Comparison of ENCODE assay signal across 9 cellular contexts in genomic region chr9:70415041-70415440, GRCh38. TPM values are rescaled to one million over a fixed set of nuclear protein-coding genes. Genes with fewer than 3 reads are reported as not detected.
DNase-seq lines count a peak whose midpoint lies in the region; ATAC-seq and TF ChIP-seq lines count a peak whose summit lies in the region.
"Had no signal": no experiment of that assay in that cellular context is flagged by ENCODE, and none has a peak within 500 bp of the region (broad histone marks: within the 10 kb centered on the region; RNA-seq: fewer than 3 reads in every experiment).

No MANE protein-coding gene starts in this region.

- H3K27ac Mint-ChIP-seq in activated naive CD4-positive, alpha-beta T cell treated with anti-CD3 and anti-CD28 coated beads, Interleukin-2, amount 50 U/mL, for 24 hours = peak overlapping the region; percentile 100

- TF ChIP-seq CTCF in breast epithelium (IDR thresholded peaks at IDR 0.05) = no peak
- TF ChIP-seq CTCF in tibial nerve (IDR thresholded peaks at IDR 0.05) = no peak

- DNase-seq in activated naive CD4-positive, alpha-beta T cell treated with Interleukin-2 at 50 U/mL for 16 hours = no peak
- no peak for DNase-seq in breast epithelium (ENCODE audit: low spot score in 2 of 2)
- no peak for DNase-seq in tibial nerve (ENCODE audit: low spot score in 2 of 2)
- DNase-seq in dermis blood vessel endothelial cell = no peak
- no peak for DNase-seq in NCI-H2171 treated with DMSO at 0.1 percent for 48 hours (lab: John Stamatoyannopoulos, UW)
- DNase-seq: Karpas-422 had no signal

- peaks cover 43% of the 10 kb centered on the region for H3K4me1 Mint-ChIP-seq in activated naive CD4-positive, alpha-beta T cell treated with anti-CD3 and anti-CD28 coated beads, Interleukin-2, amount 50 U/mL, for 24 hours

- no peaks in the 10 kb centered on the region for H3K27me3 Mint-ChIP-seq in activated naive CD4-positive, alpha-beta T cell treated with anti-CD3 and anti-CD28 coated beads, Interleukin-2, amount 50 U/mL, for 24 hours

- H3K27ac ChIP-seq in breast epithelium = peak overlapping the region; percentile 98 to 100
- H3K27ac ChIP-seq in tibial nerve = peak overlapping the region; percentile 100

- H3K36me3 Mint-ChIP-seq in activated naive CD4-positive, alpha-beta T cell treated with anti-CD3 and anti-CD28 coated beads, Interleukin-2, amount 50 U/mL, for 24 hours = no peaks in the 10 kb centered on the region

- H3K9me3 ChIP-seq in breast epithelium = no peaks in the 10 kb centered on the region
- no peaks in the 10 kb centered on the region for H3K9me3 ChIP-seq in mucosa of stomach (ENCODE audit: control insufficient read depth, low read length)
- H3K9me3 ChIP-seq in tibial nerve = no peaks in the 10 kb centered on the region

- H3K4me3 ChIP-seq in breast epithelium = peak overlapping the region; percentile 79 to 98 (median 98)
- H3K4me3 ChIP-seq in mucosa of stomach (ENCODE audit: low read length) = no peak overlapping the region
- H3K4me3 ChIP-seq in tibial nerve = peak overlapping the region; percentile 49 to 96 (median 92)

- no peak for ATAC-seq in HG03196 (IDR thresholded peaks at IDR 0.05; ENCODE audit: unreplicated experiment)

- peak overlapping the region; percentile 100 for H3K9ac ChIP-seq in mucosa of stomach (ENCODE audit: low read length)

- TF ChIP-seq POLR2A in breast epithelium (IDR thresholded peaks at IDR 0.05) = no peak
- no peak for TF ChIP-seq POLR2A in tibial nerve (IDR thresholded peaks at IDR 0.05)

- intact Hi-C loops in breast epithelium (cut with DNase I; ENCODE audit: low total_unique reads) = loop anchor here (10.0 kb wide), 1 partner anchor 180 kb away; no protein-coding TSS in a partner anchor

- H3K27me3 ChIP-seq in breast epithelium (no peaks in the 10 kb centered on the region), mucosa of stomach (ENCODE audit: control insufficient read depth, insufficient read depth, low read length) (no peaks in the 10 kb centered on the region), tibial nerve (no peaks in the 10 kb centered on the region)

- H3K9me3 Mint-ChIP-seq in activated naive CD4-positive, alpha-beta T cell treated with anti-CD3 and anti-CD28 coated beads, Interleukin-2, amount 50 U/mL, for 24 hours = no peaks in the 10 kb centered on the region

- WGBS in tibial nerve, 2 donors = 65 to 71% methylated on average over 2 of the region's 2 CpGs

- TF ChIP-seq EP300 in tibial nerve (IDR thresholded peaks at IDR 0.05) = no peak

- H3K36me3 ChIP-seq in breast epithelium = no peaks in the 10 kb centered on the region
- no peaks in the 10 kb centered on the region for H3K36me3 ChIP-seq in mucosa of stomach (ENCODE audit: control insufficient read depth, insufficient read depth, low read length)
- H3K36me3 ChIP-seq in tibial nerve = peaks cover 0 to 12% (median 0%) of the 10 kb centered on the region in 3 donors

- H3K4me1 ChIP-seq in breast epithelium (peaks cover 0 to 6% of the 10 kb centered on the region in 2 donors), mucosa of stomach (ENCODE audit: control insufficient read depth, insufficient read depth, low read length) (peaks cover 24% of the 10 kb centered on the region), tibial nerve (peaks cover 0 to 44% (median 27%) of the 10 kb centered on the region in 4 donors)

- H3K4me3 Mint-ChIP-seq in activated naive CD4-positive, alpha-beta T cell treated with anti-CD3 and anti-CD28 coated beads, Interleukin-2, amount 50 U/mL, for 24 hours = peak overlapping the region; percentile 99

RNA-seq across cellular contexts. Expression of gene KLF9, which starts 0.6 kb away (rescaled TPM):
- total RNA-seq in breast epithelium = 100 to 1,000 TPM; 129 to 223 (median 206) TPM
- 100 to 1,000 TPM; 286 to 387 (median 351) TPM for total RNA-seq in tibial nerve
- 31.0 and 38.8 TPM in 2 replicates for total RNA-seq in dermis blood vessel endothelial cell
